1 cellular context compared by ENCODE assay signal in the genomic region with DNA sequence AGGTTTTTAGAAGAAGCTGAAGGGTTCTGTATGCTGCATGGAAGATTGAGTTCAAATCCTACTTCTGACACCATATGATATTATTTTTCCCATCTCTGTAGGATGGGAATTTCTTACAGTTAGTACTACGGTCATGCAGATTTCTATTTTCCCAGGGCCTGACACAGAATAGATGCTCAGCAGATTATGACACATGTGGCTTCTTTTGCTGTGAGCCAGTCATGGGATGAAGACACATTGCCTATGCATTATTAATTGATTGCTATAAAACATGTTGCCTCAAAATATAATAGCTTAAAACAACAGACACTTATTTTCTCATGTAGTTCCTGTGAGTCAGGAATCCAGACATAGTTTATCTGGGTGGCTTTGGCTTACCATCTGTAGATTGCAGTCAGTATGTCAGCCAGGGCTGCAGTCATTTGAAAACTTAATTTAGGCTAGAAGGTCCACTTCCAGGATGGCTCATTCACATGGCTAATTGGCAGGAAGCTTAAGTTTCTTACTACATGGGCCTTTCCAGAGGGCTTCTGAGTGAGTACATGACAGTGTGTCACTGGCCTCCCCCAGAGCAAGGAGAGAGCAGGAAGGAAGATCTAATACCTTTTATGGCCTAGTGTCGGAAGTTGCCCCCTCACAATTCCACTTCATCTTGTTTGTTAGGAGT.
TF ChIP-seq lines count a peak whose summit lies in the region.

No MANE protein-coding gene starts in this region.

TF ChIP-seq in K562, 482 proteins besides CTCF, POLR2A, EP300 and RAD21 (continued from another document):
- TF ChIP-seq, protein P1, sequence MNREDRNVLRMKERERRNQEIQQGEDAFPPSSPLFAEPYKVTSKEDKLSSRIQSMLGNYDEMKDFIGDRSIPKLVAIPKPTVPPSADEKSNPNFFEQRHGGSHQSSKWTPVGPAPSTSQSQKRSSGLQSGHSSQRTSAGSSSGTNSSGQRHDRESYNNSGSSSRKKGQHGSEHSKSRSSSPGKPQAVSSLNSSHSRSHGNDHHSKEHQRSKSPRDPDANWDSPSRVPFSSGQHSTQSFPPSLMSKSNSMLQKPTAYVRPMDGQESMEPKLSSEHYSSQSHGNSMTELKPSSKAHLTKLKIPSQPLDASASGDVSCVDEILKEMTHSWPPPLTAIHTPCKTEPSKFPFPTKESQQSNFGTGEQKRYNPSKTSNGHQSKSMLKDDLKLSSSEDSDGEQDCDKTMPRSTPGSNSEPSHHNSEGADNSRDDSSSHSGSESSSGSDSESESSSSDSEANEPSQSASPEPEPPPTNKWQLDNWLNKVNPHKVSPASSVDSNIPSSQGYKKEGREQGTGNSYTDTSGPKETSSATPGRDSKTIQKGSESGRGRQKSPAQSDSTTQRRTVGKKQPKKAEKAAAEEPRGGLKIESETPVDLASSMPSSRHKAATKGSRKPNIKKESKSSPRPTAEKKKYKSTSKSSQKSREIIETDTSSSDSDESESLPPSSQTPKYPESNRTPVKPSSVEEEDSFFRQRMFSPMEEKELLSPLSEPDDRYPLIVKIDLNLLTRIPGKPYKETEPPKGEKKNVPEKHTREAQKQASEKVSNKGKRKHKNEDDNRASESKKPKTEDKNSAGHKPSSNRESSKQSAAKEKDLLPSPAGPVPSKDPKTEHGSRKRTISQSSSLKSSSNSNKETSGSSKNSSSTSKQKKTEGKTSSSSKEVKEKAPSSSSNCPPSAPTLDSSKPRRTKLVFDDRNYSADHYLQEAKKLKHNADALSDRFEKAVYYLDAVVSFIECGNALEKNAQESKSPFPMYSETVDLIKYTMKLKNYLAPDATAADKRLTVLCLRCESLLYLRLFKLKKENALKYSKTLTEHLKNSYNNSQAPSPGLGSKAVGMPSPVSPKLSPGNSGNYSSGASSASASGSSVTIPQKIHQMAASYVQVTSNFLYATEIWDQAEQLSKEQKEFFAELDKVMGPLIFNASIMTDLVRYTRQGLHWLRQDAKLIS (CRISPR knock-in tag; IDR thresholded peaks at IDR 0.05) = 0 out of 2 replicates have a peak, but pooled peaks have one; percentile 46
- TF ChIP-seq, protein P2, sequence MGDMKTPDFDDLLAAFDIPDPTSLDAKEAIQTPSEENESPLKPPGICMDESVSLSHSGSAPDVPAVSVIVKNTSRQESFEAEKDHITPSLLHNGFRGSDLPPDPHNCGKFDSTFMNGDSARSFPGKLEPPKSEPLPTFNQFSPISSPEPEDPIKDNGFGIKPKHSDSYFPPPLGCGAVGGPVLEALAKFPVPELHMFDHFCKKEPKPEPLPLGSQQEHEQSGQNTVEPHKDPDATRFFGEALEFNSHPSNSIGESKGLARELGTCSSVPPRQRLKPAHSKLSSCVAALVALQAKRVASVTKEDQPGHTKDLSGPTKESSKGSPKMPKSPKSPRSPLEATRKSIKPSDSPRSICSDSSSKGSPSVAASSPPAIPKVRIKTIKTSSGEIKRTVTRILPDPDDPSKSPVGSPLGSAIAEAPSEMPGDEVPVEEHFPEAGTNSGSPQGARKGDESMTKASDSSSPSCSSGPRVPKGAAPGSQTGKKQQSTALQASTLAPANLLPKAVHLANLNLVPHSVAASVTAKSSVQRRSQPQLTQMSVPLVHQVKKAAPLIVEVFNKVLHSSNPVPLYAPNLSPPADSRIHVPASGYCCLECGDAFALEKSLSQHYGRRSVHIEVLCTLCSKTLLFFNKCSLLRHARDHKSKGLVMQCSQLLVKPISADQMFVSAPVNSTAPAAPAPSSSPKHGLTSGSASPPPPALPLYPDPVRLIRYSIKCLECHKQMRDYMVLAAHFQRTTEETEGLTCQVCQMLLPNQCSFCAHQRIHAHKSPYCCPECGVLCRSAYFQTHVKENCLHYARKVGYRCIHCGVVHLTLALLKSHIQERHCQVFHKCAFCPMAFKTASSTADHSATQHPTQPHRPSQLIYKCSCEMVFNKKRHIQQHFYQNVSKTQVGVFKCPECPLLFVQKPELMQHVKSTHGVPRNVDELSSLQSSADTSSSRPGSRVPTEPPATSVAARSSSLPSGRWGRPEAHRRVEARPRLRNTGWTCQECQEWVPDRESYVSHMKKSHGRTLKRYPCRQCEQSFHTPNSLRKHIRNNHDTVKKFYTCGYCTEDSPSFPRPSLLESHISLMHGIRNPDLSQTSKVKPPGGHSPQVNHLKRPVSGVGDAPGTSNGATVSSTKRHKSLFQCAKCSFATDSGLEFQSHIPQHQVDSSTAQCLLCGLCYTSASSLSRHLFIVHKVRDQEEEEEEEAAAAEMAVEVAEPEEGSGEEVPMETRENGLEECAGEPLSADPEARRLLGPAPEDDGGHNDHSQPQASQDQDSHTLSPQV (IDR thresholded peaks at IDR 0.05) = peak; percentile 46; the same call in 1 of the 2 replicates
- TF ChIP-seq NFXL1 (CRISPR knock-in tag; IDR thresholded peaks at IDR 0.05) = no peak
- no peak for TF ChIP-seq RFX5 (IDR thresholded peaks at IDR 0.05; ENCODE audit: low read depth, low read length)
- TF ChIP-seq MYC (IDR thresholded peaks at IDR 0.05; ENCODE audit: low read depth, low read length) = no peak
- no peak for TF ChIP-seq MYC (CRISPR knock-in tag; IDR thresholded peaks at IDR 0.05; ENCODE audit: borderline replicate concordance, low read depth)
- TF ChIP-seq, protein P3, sequence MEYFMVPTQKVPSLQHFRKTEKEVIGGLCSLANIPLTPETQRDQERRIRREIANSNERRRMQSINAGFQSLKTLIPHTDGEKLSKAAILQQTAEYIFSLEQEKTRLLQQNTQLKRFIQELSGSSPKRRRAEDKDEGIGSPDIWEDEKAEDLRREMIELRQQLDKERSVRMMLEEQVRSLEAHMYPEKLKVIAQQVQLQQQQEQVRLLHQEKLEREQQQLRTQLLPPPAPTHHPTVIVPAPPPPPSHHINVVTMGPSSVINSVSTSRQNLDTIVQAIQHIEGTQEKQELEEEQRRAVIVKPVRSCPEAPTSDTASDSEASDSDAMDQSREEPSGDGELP (CRISPR knock-in tag; IDR thresholded peaks at IDR 0.05; ENCODE audit: borderline replicate concordance) = 0 out of 2 replicates have a peak, but pooled peaks have one; percentile 14
- TF ChIP-seq FOXJ2 (tag; IDR thresholded peaks at IDR 0.05) = no peak
- no peak for TF ChIP-seq ZKSCAN8 (CRISPR knock-in tag; IDR thresholded peaks at IDR 0.05)
- no peak for TF ChIP-seq HDGF (IDR thresholded peaks at IDR 0.05)
- TF ChIP-seq NEUROD1 (IDR thresholded peaks at IDR 0.05; ENCODE audit: borderline replicate concordance, low read depth, low read length, partially characterized antibody) = peak; percentile 37
- no peak for TF ChIP-seq PHF20 (IDR thresholded peaks at IDR 0.05; ENCODE audit: partially characterized antibody)
- TF ChIP-seq MTA3 (IDR thresholded peaks at IDR 0.05; ENCODE audit: borderline replicate concordance) = 0 out of 2 replicates have a peak, but pooled peaks have one; percentile 35
TF ChIP-seq in K562: peak in this region for 35.
